In genomic region chr3:69474186-69474585, GRCh38 we compare ENCODE assay signal across 28 cellular contexts.
"Had no signal": no experiment of that assay in that cellular context is flagged by ENCODE, and none has a peak within 500 bp of the region (broad histone marks: within the 10 kb centered on the region; RNA-seq: fewer than 3 reads in every experiment).

No MANE protein-coding gene starts in this region.

- ATAC-seq: activated CD4-positive, alpha-beta T cell treated with anti-CD3 and anti-CD28 coated beads for 36 hours; activated T-helper 17 cell treated with anti-CD3 and anti-CD28 coated beads, Interleukin-2, amount 50 U/mL, for 72 hours had no signal

- H3K36me3 ChIP-seq: Peyer's patch, SJCRH30, WERI-Rb-1 had no signal

- H3K27ac ChIP-seq: Peyer's patch, RWPE1, SJCRH30, WERI-Rb-1 had no signal

- H3K4me3 Mint-ChIP-seq: activated CD4-positive, alpha-beta memory T cell treated with anti-CD3 and anti-CD28 coated beads, Interleukin-2, amount 10 ng/mL, durations not matched to agents 7 days and 5 days; activated CD4-positive, alpha-beta T cell treated with anti-CD3 and anti-CD28 coated beads for 36 hours; activated naive CD4-positive, alpha-beta T cell treated with anti-CD3 and anti-CD28 coated beads for 36 hours; activated naive CD8-positive, alpha-beta T cell; activated T-helper 17 cell treated with anti-CD3 and anti-CD28 coated beads, Interleukin-2, amount 50 U/mL, for 72 hours had no signal

- H3K4me1 Mint-ChIP-seq: activated CD4-positive, alpha-beta memory T cell treated with anti-CD3 and anti-CD28 coated beads, Interleukin-2, amount 10 ng/mL, durations not matched to agents 7 days and 5 days; activated CD4-positive, alpha-beta T cell treated with anti-CD3 and anti-CD28 coated beads for 36 hours; activated T-helper 17 cell treated with anti-CD3 and anti-CD28 coated beads, Interleukin-2, amount 50 U/mL, for 72 hours had no signal

- DNase-seq: activated CD4-positive, alpha-beta memory T cell treated with anti-CD3 and anti-CD28 coated beads, Interleukin-2, amount 10 ng/mL, durations not matched to agents 7 days and 5 days; activated CD4-positive, alpha-beta T cell treated with anti-CD3 and anti-CD28 coated beads for 36 hours; activated CD4-positive, alpha-beta T cell treated with anti-CD3 and anti-CD28 coated beads, Interleukin-2, amount 50 U/mL, for 1 hour; activated gamma-delta T cell; activated naive CD4-positive, alpha-beta T cell treated with anti-CD3 and anti-CD28 coated beads for 36 hours; activated T-cell treated with anti-CD3 and anti-CD28 coated beads for 4 hours; activated T-cell treated with anti-CD3 and anti-CD28 coated beads, Interleukin-2, amount 50 U/mL, for 48 hours; amygdala; cerebellar nuclear complex; MV-4-11; NCI-H1092 treated with DMSO at 0.1 percent for 48 hours; NCI-H1417 treated with DMSO at 0.1 percent for 48 hours; NCI-H1694; NCI-H2029; NCI-H2107; NCI-H345; NCI-H510A; NCI-H526 treated with DMSO at 0.1 percent for 48 hours; NCI-H82; Peyer's patch; Right ventricle myocardium superior; SJCRH30; SK-N-SH; T-helper 1 cell; WERI-Rb-1 had no signal

- H3K4me2 ChIP-seq: SK-N-SH had no signal

- H3K9ac ChIP-seq: SK-N-SH had no signal

- H3K27ac Mint-ChIP-seq: activated CD4-positive, alpha-beta memory T cell treated with anti-CD3 and anti-CD28 coated beads, Interleukin-2, amount 10 ng/mL, durations not matched to agents 7 days and 5 days; activated CD4-positive, alpha-beta T cell treated with anti-CD3 and anti-CD28 coated beads for 36 hours; activated naive CD4-positive, alpha-beta T cell treated with anti-CD3 and anti-CD28 coated beads for 36 hours; activated naive CD8-positive, alpha-beta T cell; activated T-helper 17 cell treated with anti-CD3 and anti-CD28 coated beads, Interleukin-2, amount 50 U/mL, for 72 hours had no signal

- H3K4me3 ChIP-seq: Peyer's patch, SJCRH30 had no signal

- H3K9me3 Mint-ChIP-seq: activated CD4-positive, alpha-beta memory T cell treated with anti-CD3 and anti-CD28 coated beads, Interleukin-2, amount 10 ng/mL, durations not matched to agents 7 days and 5 days had no signal

- H3K4me1 ChIP-seq: Peyer's patch, SJCRH30 had no signal

- H3K36me3 Mint-ChIP-seq: activated naive CD8-positive, alpha-beta T cell had no signal

- H3K27me3 ChIP-seq: Peyer's patch, SJCRH30 had no signal

- H3K9me3 ChIP-seq: Peyer's patch, SJCRH30, SK-N-SH had no signal
